ENCODE assay signal across 26 cellular contexts in genomic region chr2:105102001-105102400, GRCh38.
"Had no signal": no experiment of that assay in that cellular context is flagged by ENCODE, and none has a peak within 500 bp of the region (broad histone marks: within the 10 kb centered on the region; RNA-seq: fewer than 3 reads in every experiment).

No MANE protein-coding gene starts in this region.

- DNase-seq: activated CD4-positive, alpha-beta T cell treated with anti-CD3 and anti-CD28 coated beads for 48 hours; activated CD4-positive, CD25-positive, alpha-beta regulatory T cell; activated CD8-positive, alpha-beta memory T cell treated with anti-CD3 and anti-CD28 coated beads, Interleukin-2, amount 50 U/mL, for 4 hours; activated CD8-positive, alpha-beta T cell treated with anti-CD3 and anti-CD28 coated beads, Interleukin-2, amount 10 ng/mL, durations not matched to agents 7 days and 5 days; activated effector memory CD4-positive, alpha-beta T cell treated with anti-CD3 and anti-CD28 coated beads, Interleukin-2, amount 50 U/mL, for 16 hours; activated T-cell treated with anti-CD3 and anti-CD28 coated beads, Interleukin-2, amount 50 U/mL, for 48 hours; adrenal gland; cerebellar nuclear complex; cortex of kidney; effector CD8-positive, alpha-beta T cell; heart right ventricle; kidney glomerular epithelial cell; left ventricle myocardium superior; naive thymus-derived CD8-positive, alpha-beta T cell; nucleus accumbens; posterior cingulate gyrus; retina; stimulated activated CD4-positive, alpha-beta T cell treated with anti-CD3 and anti-CD28 coated beads, Interleukin-2, amount 100 ng/mL, for 48 hours; T-cell; testis had no signal

- H3K4me1 Mint-ChIP-seq: T-cell had no signal

- H3K36me3 ChIP-seq: breast epithelium had no signal

- H3K27ac Mint-ChIP-seq: activated CD8-positive, alpha-beta T cell treated with anti-CD3 and anti-CD28 coated beads, Interleukin-2, amount 10 ng/mL, durations not matched to agents 7 days and 5 days; memory B cell had no signal

- H3K27me3 Mint-ChIP-seq: memory B cell; naive thymus-derived CD8-positive, alpha-beta T cell; T-cell had no signal

- H3K4me3 ChIP-seq: adrenal gland, breast epithelium, esophagus muscularis mucosa, gastroesophageal sphincter, heart right ventricle, testis, upper lobe of left lung had no signal

- H3K27me3 ChIP-seq: adrenal gland, breast epithelium, esophagus muscularis mucosa, gastroesophageal sphincter, heart right ventricle, testis, upper lobe of left lung had no signal

- H3K4me3 Mint-ChIP-seq: activated CD8-positive, alpha-beta T cell treated with anti-CD3 and anti-CD28 coated beads, Interleukin-2, amount 10 ng/mL, durations not matched to agents 7 days and 5 days; memory B cell; naive thymus-derived CD8-positive, alpha-beta T cell; T-cell had no signal

- H3K9me3 Mint-ChIP-seq: activated naive CD4-positive, alpha-beta T cell treated with anti-CD3 and anti-CD28 coated beads, Interleukin-2, amount 50 U/mL, for 72 hours; memory B cell; naive thymus-derived CD8-positive, alpha-beta T cell; T-cell had no signal

- H3K27ac ChIP-seq: adrenal gland, breast epithelium, esophagus muscularis mucosa, gastroesophageal sphincter, heart right ventricle, testis, upper lobe of left lung had no signal

- ATAC-seq: activated CD8-positive, alpha-beta T cell treated with anti-CD3 and anti-CD28 coated beads, Interleukin-2, amount 10 ng/mL, durations not matched to agents 7 days and 5 days; activated naive CD4-positive, alpha-beta T cell treated with anti-CD3 and anti-CD28 coated beads, Interleukin-2, amount 50 U/mL, for 72 hours; gastroesophageal sphincter; left ventricle myocardium superior; naive thymus-derived CD8-positive, alpha-beta T cell; T-cell had no signal

- H3K36me3 Mint-ChIP-seq: activated naive CD4-positive, alpha-beta T cell treated with anti-CD3 and anti-CD28 coated beads, Interleukin-2, amount 50 U/mL, for 72 hours had no signal

- H3K4me1 ChIP-seq: adrenal gland, breast epithelium, esophagus muscularis mucosa, gastroesophageal sphincter, testis, upper lobe of left lung had no signal
